ENCODE assay signal across 14 cellular contexts in the genomic region with DNA sequence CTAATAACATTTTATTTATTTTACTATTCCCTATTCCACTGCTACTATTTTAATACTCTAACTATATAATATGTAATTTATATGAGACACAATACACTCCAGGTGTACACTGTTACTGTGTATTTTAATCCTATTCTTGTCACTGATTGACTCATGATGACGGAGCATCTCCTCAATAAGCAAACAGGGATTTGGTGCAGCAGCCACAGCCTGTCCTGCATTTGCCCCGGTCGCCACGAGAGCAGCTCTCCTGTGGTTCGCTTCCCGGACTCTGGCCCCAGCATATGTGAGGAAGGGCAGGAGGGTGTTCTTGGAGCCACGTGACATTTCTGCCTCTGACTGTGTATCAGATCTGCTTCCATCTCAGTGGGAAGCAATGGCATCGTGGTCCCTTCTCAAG.
DNase-seq lines count a peak whose midpoint lies in the region; ATAC-seq, FAIRE-seq and TF ChIP-seq lines count a peak whose summit lies in the region.
"Had no signal": no experiment of that assay in that cellular context is flagged by ENCODE, and none has a peak within 500 bp of the region (broad histone marks: within the 10 kb centered on the region; RNA-seq: fewer than 3 reads in every experiment).

No MANE protein-coding gene starts in this region.

- no peaks in the 10 kb centered on the region for H3K36me3 ChIP-seq in astrocyte (ENCODE audit: insufficient read depth, low read length)
- no peaks in the 10 kb centered on the region for H3K36me3 ChIP-seq in muscle layer of colon (ENCODE audit: insufficient read depth, low read length)
- H3K36me3 ChIP-seq in tibial artery: no peaks in the 10 kb centered on the region
- H3K36me3 ChIP-seq: BLaER1 treated with 17β-estradiol and CSF1 and Interleukin-3, amounts not matched to agents 10 nM and 100 nM had no signal

- no peak overlapping the region for H2AFZ ChIP-seq in astrocyte (ENCODE audit: low read depth, low read length)
- H2AFZ ChIP-seq: PC-9 had no signal

- no peaks in the 10 kb centered on the region for H3K79me2 ChIP-seq in astrocyte (ENCODE audit: insufficient read depth, low read length)

- TF ChIP-seq CTCF in astrocyte (IDR thresholded peaks at IDR 0.05; ENCODE audit: insufficient read depth, low read depth, low read length) (no peak), tibial artery (IDR thresholded peaks at IDR 0.05) (no peak)

- no peaks in the 10 kb centered on the region for H4K20me1 ChIP-seq in astrocyte (ENCODE audit: insufficient read depth, low read length)

- peaks cover 7% of the 10 kb centered on the region for H3K4me1 Mint-ChIP-seq in astrocyte (ENCODE audit: low read depth, unreplicated experiment)

- H3K27ac ChIP-seq in astrocyte (ENCODE audit: low read depth, low read length): no peak overlapping the region
- H3K27ac ChIP-seq in muscle layer of colon (ENCODE audit: low read depth, low read length): peak overlapping the region; percentile 83
- peak overlapping the region; percentile 88 to 97 for H3K27ac ChIP-seq in tibial artery
- H3K27ac ChIP-seq: BLaER1 treated with 17β-estradiol and CSF1 and Interleukin-3, amounts not matched to agents 10 nM and 100 nM; PC-9 had no signal

- H3K4me2 ChIP-seq in astrocyte (ENCODE audit: low read length): no peak overlapping the region
- H3K4me2 ChIP-seq: PC-9 had no signal

- no peaks in the 10 kb centered on the region for H3K27me3 ChIP-seq in astrocyte (ENCODE audit: insufficient read depth, low read length)
- H3K27me3 ChIP-seq in muscle layer of colon (ENCODE audit: control insufficient read depth in 1 of 2, insufficient read depth in 2 of 2, low read length in 2 of 2): no peaks in the 10 kb centered on the region
- H3K27me3 ChIP-seq in tibial artery: no peaks in the 10 kb centered on the region

- DNase-seq in NCI-H146 treated with DMSO at 0.1 percent for 48 hours (lab: John Stamatoyannopoulos, UW; ENCODE audit: unreplicated experiment) (peak; percentile 62), astrocyte (ENCODE audit: low read depth) (no peak), tibial artery (no peak), DMS79 (lab: John Stamatoyannopoulos, UW) (no peak), T-helper 2 cell (no peak), middle frontal gyrus (ENCODE audit: extremely low spot score, low spot score) (no peak)
- DNase-seq: NCI-H1417 treated with DMSO at 0.1 percent for 48 hours, NCI-H2081 treated with DMSO at 0.1 percent for 48 hours, NCI-H226, PC-9, Right ventricle myocardium superior had no signal

- no peak overlapping the region for H3K27ac Mint-ChIP-seq in astrocyte (ENCODE audit: unreplicated experiment)

- ATAC-seq in activated CD4-positive, CD25-positive, alpha-beta regulatory T cell treated with anti-CD3 and anti-CD28 coated beads, Interleukin-2, amount 50 U/mL, for 24 hours: no peak

- H3K27me3 Mint-ChIP-seq in astrocyte (ENCODE audit: low read depth, unreplicated experiment): peaks cover 23% of the 10 kb centered on the region

- H3K4me1 ChIP-seq in astrocyte (ENCODE audit: insufficient read depth, low read length) (peaks cover 28% of the 10 kb centered on the region), muscle layer of colon (ENCODE audit: insufficient read depth, low read length) (peaks cover 21% of the 10 kb centered on the region), tibial artery (peaks cover 3 to 41% (median 32%) of the 10 kb centered on the region in 4 donors)

- H3K9ac ChIP-seq in astrocyte (ENCODE audit: low read length) (no peak overlapping the region), muscle layer of colon (ENCODE audit: low read length) (no peak overlapping the region)
- H3K9ac ChIP-seq: BLaER1 treated with 17β-estradiol and CSF1 and Interleukin-3, amounts not matched to agents 10 nM and 100 nM had no signal

- H3K4me3 ChIP-seq in astrocyte (ENCODE audit: insufficient read depth, low read depth, low read length): no peak overlapping the region
- no peak overlapping the region for H3K4me3 ChIP-seq in muscle layer of colon (ENCODE audit: low read depth in 1 of 2, low read length in 2 of 2)
- H3K4me3 ChIP-seq in tibial artery: no peak overlapping the region
- H3K4me3 ChIP-seq: BLaER1 treated with 17β-estradiol and CSF1 and Interleukin-3, amounts not matched to agents 10 nM and 100 nM; PC-9 had no signal

- H3K9me3 ChIP-seq in astrocyte (ENCODE audit: insufficient read depth, low read depth, low read length) (no peaks in the 10 kb centered on the region), muscle layer of colon (ENCODE audit: low read length) (no peaks in the 10 kb centered on the region), tibial artery (no peaks in the 10 kb centered on the region)
- H3K9me3 ChIP-seq: BLaER1 treated with 17β-estradiol and CSF1 and Interleukin-3, amounts not matched to agents 10 nM and 100 nM had no signal

- FAIRE-seq in astrocyte (lab: Jason Lieb, UNC): peak; percentile 26

- H3K36me3 Mint-ChIP-seq in astrocyte (ENCODE audit: low read depth, unreplicated experiment): peaks cover 2% of the 10 kb centered on the region

- H3K9me3 Mint-ChIP-seq in astrocyte (ENCODE audit: unreplicated experiment): no peaks in the 10 kb centered on the region

- no peak overlapping the region for H3K4me3 Mint-ChIP-seq in astrocyte (ENCODE audit: unreplicated experiment)

- intact Hi-C loops in tibial artery (cut with DNase I; ENCODE audit: low total_unique reads): loop anchor here (5.0 kb wide), 2 partner anchors 171 to 226 kb away; no protein-coding TSS in a partner anchor
